In genomic region chr3:36876181-36876936, GRCh38 we compare ENCODE assay signal across 1 cellular context.
TF ChIP-seq lines count a peak whose summit lies in the region.

No MANE protein-coding gene starts in this region.

TF ChIP-seq in K562, 482 proteins besides CTCF, POLR2A, EP300 and RAD21 (continued from another document):
- TF ChIP-seq AFF4 (CRISPR knock-in tag; IDR thresholded peaks at IDR 0.05) (no peak), CHCHD3 (CRISPR knock-in tag; IDR thresholded peaks at IDR 0.05) (no peak), NR2C2 (CRISPR knock-in tag; IDR thresholded peaks at IDR 0.05) (no peak), NR2C2 (tag; IDR thresholded peaks at IDR 0.05) (0 out of 2 replicates have a peak, but pooled peaks have one; percentile 27)
